In the genomic region with DNA sequence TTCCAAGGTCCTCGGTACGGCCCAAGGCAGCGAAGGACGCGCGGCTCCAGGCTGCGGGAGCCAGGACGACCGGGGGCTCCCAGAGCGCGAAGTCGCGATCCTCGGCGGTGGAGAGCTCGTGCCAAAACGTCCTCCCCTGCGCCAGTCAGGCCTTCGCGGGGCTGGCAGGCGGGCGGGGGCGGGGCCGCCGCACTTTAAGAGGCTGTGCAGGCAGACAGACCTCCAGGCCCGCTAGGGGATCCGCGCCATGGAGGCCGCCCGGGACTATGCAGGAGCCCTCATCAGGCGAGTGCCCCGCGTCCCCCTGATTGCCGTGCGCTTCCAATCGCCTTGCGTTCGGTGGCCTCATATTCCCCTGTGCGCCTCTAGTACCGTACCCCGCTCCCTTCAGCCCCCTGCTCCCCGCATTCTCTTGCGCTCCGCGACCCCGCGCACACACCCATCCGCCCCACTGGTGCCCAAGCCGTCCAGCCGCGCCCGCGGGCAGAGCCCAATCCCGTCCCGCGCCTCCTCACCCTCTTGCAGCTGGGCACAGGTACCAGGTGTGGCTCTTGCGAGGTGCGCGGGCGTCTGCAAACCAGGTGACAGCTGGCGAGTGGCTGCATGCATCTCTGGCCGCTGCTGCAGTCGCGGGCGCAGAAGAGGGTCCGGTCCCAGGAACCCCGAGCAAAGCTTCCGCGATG, we compare ENCODE assay signal across 8 cellular contexts. TPM values are rescaled to one million over a fixed set of nuclear protein-coding genes. Genes with fewer than 3 reads are reported as not detected.
DNase-seq lines count a peak whose midpoint lies in the region; ATAC-seq and TF ChIP-seq lines count a peak whose summit lies in the region.

A gene with protein sequence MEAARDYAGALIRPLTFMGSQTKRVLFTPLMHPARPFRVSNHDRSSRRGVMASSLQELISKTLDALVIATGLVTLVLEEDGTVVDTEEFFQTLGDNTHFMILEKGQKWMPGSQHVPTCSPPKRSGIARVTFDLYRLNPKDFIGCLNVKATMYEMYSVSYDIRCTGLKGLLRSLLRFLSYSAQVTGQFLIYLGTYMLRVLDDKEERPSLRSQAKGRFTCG (plus strand): TSS at position 225 of the 683 bp plus-strand sequence. CDS start 23 bp downstream, at position 248.

- peak within 1 kb of the TSS; percentile 32 for H2AK5ac ChIP-seq in neuronal stem cell (ENCODE audit: low read depth, low read length)

- peak within 1 kb of the TSS; percentile 80 for H3K27ac ChIP-seq in PC-3 (ENCODE audit: low read length)
- no peak within 1 kb of the TSS for H3K27ac ChIP-seq in neuronal stem cell (replicated peaks; ENCODE audit: low read length)

- peaks cover 6% of the 10 kb centered on the region for H3K9me3 Mint-ChIP-seq in glutamatergic neuron (ENCODE audit: unreplicated experiment)
- H3K9me3 Mint-ChIP-seq in activated CD4-positive, alpha-beta memory T cell treated with anti-CD3 and anti-CD28 coated beads, Interleukin-2, amount 10 ng/mL, durations not matched to agents 7 days and 5 days, result no peaks in the 10 kb centered on the region

- peaks cover 35% of the 10 kb centered on the region for H3K27me3 Mint-ChIP-seq in glutamatergic neuron (ENCODE audit: unreplicated experiment)
- peaks cover 64% of the 10 kb centered on the region for H3K27me3 Mint-ChIP-seq in activated CD4-positive, alpha-beta memory T cell treated with anti-CD3 and anti-CD28 coated beads, Interleukin-2, amount 10 ng/mL, durations not matched to agents 7 days and 5 days

- H2BK5ac ChIP-seq in neuronal stem cell (ENCODE audit: low read length), result peak within 1 kb of the TSS; percentile 88

- H3K4ac ChIP-seq in neuronal stem cell (ENCODE audit: low read length), result no peak within 1 kb of the TSS

- no peak within 1 kb of the TSS for H2BK15ac ChIP-seq in neuronal stem cell (ENCODE audit: low read length)

- H3K9me2 ChIP-seq in PC-3 (replicated peaks; ENCODE audit: low read length), result no peaks in the 10 kb centered on the region

- no peak for ATAC-seq in PC-3

- TF ChIP-seq CTCF in PC-3 (conservative IDR thresholded peaks at IDR 0.05; ENCODE audit: low read depth, low read length), result no peak
- TF ChIP-seq CTCF in glutamatergic neuron (IDR thresholded peaks at IDR 0.05; ENCODE audit: partially characterized antibody, unreplicated experiment), result no peak

- no peaks in the 10 kb centered on the region for H4K20me1 ChIP-seq in PC-3 (ENCODE audit: low read length)

- intact Hi-C loops in PC-3 (cut with micrococcal nuclease), result no loop called here

- no CpG with 5 or more reads among the region's 69 CpGs for WGBS in neuronal stem cell (ENCODE audit: extremely low coverage in 2 of 2, insufficient read length in 2 of 2, insufficient replicate concordance in 1 of 2), 2 donors

- DNase-seq in AG20443 (ENCODE audit: low spot score), result peak; percentile 61
- no peak for DNase-seq in PC-3
- peak; percentile 75 for DNase-seq in glutamatergic neuron
- peak; percentile 59 for DNase-seq in neuronal stem cell (ENCODE audit: low spot score)
- no peak for DNase-seq in stimulated activated naive CD4-positive, alpha-beta T cell treated with Interleukin-2 at 50 U/mL for 16 hours (lab: John Stamatoyannopoulos, UW)
- no peak for DNase-seq in stimulated activated CD4-positive, alpha-beta T cell treated with anti-CD3 and anti-CD28 coated beads, Interleukin-4, amount 100 ng/mL, for 4 hours
- DNase-seq in effector CD8-positive, alpha-beta T cell (lab: John Stamatoyannopoulos, UW), result no peak
- no peak for DNase-seq in activated CD4-positive, alpha-beta memory T cell treated with anti-CD3 and anti-CD28 coated beads, Interleukin-2, amount 10 ng/mL, durations not matched to agents 7 days and 5 days

- H3K27ac Mint-ChIP-seq in glutamatergic neuron (ENCODE audit: unreplicated experiment), result no peak within 1 kb of the TSS
- no peak within 1 kb of the TSS for H3K27ac Mint-ChIP-seq in activated CD4-positive, alpha-beta memory T cell treated with anti-CD3 and anti-CD28 coated beads, Interleukin-2, amount 10 ng/mL, durations not matched to agents 7 days and 5 days

- H2BK12ac ChIP-seq in neuronal stem cell (ENCODE audit: low read length), result no peak within 1 kb of the TSS

- no TSS peak for BruUV-seq in PC-3 (replicated peaks; lab: Mats Ljungman, UMichigan)

- peak within 1 kb of the TSS; percentile 35 for H3K18ac ChIP-seq in neuronal stem cell (ENCODE audit: low read length)

- H3K4me3 Mint-ChIP-seq in glutamatergic neuron (ENCODE audit: unreplicated experiment), result peak within 1 kb of the TSS; percentile 86
- H3K4me3 Mint-ChIP-seq in activated CD4-positive, alpha-beta memory T cell treated with anti-CD3 and anti-CD28 coated beads, Interleukin-2, amount 10 ng/mL, durations not matched to agents 7 days and 5 days, result no peak within 1 kb of the TSS

- CTCF ChIA-PET in PC-3 (lab: Charles Lee), result no interaction called here
- CTCF ChIA-PET in activated CD4-positive, alpha-beta memory T cell treated with anti-CD3 and anti-CD28 coated beads, Interleukin-2, amount 10 ng/mL, durations not matched to agents 7 days and 5 days (lab: Charles Lee), result no interaction called here

- peaks cover 31% of the 10 kb centered on the region for H3K4me1 ChIP-seq in PC-3 (ENCODE audit: insufficient read depth, low read length)
- H3K4me1 ChIP-seq in neuronal stem cell (ENCODE audit: control insufficient read depth in 2 of 2, insufficient read depth in 1 of 2, low read depth in 1 of 2, low read length in 2 of 2), result peaks cover 4 to 11% of the 10 kb centered on the region in 2 donors

- no peak within 1 kb of the TSS for H4K91ac ChIP-seq in neuronal stem cell (ENCODE audit: low read depth, low read length, poor library complexity)

- H3K4me2 ChIP-seq in PC-3 (ENCODE audit: low read length), result peak within 1 kb of the TSS; percentile 60
- H3K4me2 ChIP-seq in neuronal stem cell (ENCODE audit: insufficient read depth, low read length, poor library complexity, severe bottlenecking), result peak within 1 kb of the TSS; percentile 95

- no peaks in the 10 kb centered on the region for H3K79me2 ChIP-seq in PC-3 (ENCODE audit: low read length)

- peak within 1 kb of the TSS; percentile 23 for H3K14ac ChIP-seq in neuronal stem cell (ENCODE audit: low read length)

- no peak within 1 kb of the TSS for H2BK120ac ChIP-seq in neuronal stem cell (ENCODE audit: low read depth, low read length)

- H3F3A ChIP-seq in PC-3 (ENCODE audit: low read length, unreplicated experiment), result peaks cover 5% of the 10 kb centered on the region

- H3K9ac ChIP-seq in PC-3 (ENCODE audit: low read length) (peak within 1 kb of the TSS; percentile 60), neuronal stem cell (ENCODE audit: low read depth, low read length, poor library complexity) (peak within 1 kb of the TSS; percentile 70)

- peak within 1 kb of the TSS; percentile 75 for H3K23ac ChIP-seq in neuronal stem cell (ENCODE audit: low read depth, low read length, poor library complexity)

- H3K4me1 Mint-ChIP-seq in glutamatergic neuron (ENCODE audit: low read depth, unreplicated experiment), result peaks cover 11% of the 10 kb centered on the region
- H3K4me1 Mint-ChIP-seq in activated CD4-positive, alpha-beta memory T cell treated with anti-CD3 and anti-CD28 coated beads, Interleukin-2, amount 10 ng/mL, durations not matched to agents 7 days and 5 days, result no peaks in the 10 kb centered on the region

- peaks cover 5% of the 10 kb centered on the region for H3K36me3 Mint-ChIP-seq in glutamatergic neuron (ENCODE audit: unreplicated experiment)
- no peaks in the 10 kb centered on the region for H3K36me3 Mint-ChIP-seq in activated CD4-positive, alpha-beta memory T cell treated with anti-CD3 and anti-CD28 coated beads, Interleukin-2, amount 10 ng/mL, durations not matched to agents 7 days and 5 days (ENCODE audit: low read depth)

- POLR2A ChIA-PET in PC-3 (lab: Charles Lee; ENCODE audit: unreplicated experiment), result no interaction called here
- POLR2A ChIA-PET in activated CD4-positive, alpha-beta memory T cell treated with anti-CD3 and anti-CD28 coated beads, Interleukin-2, amount 10 ng/mL, durations not matched to agents 7 days and 5 days (lab: Charles Lee), result no interaction called here

- H3K27me3 ChIP-seq in PC-3 (ENCODE audit: low read length) (no peaks in the 10 kb centered on the region), neuronal stem cell (ENCODE audit: control insufficient read depth in 3 of 3, insufficient read depth in 3 of 3, low read depth in 1 of 3, low read length in 3 of 3) (peaks cover 16 to 87% (median 57%) of the 10 kb centered on the region in 3 experiments)

- H3K9me3 ChIP-seq in PC-3 (ENCODE audit: low read length) (no peaks in the 10 kb centered on the region), neuronal stem cell (replicated peaks in 1 of 2; ENCODE audit: control insufficient read depth in 2 of 2, insufficient read depth in 1 of 2, low read depth in 1 of 2, low read length in 2 of 2) (peaks cover 0 to 1% of the 10 kb centered on the region in 2 donors)

- H2AFZ ChIP-seq in PC-3 (ENCODE audit: low read length) (peak within 1 kb of the TSS; percentile 62), neuronal stem cell (ENCODE audit: low read length) (peak within 1 kb of the TSS; percentile 79)

- H3K36me3 ChIP-seq in PC-3 (ENCODE audit: low read depth, low read length), result no peaks in the 10 kb centered on the region
- no peaks in the 10 kb centered on the region for H3K36me3 ChIP-seq in neuronal stem cell (replicated peaks in 1 of 2; ENCODE audit: control insufficient read depth in 2 of 2, insufficient read depth in 2 of 2, low read length in 2 of 2)

- H4K8ac ChIP-seq in neuronal stem cell (ENCODE audit: low read depth, low read length), result no peak within 1 kb of the TSS

- H3K79me1 ChIP-seq in neuronal stem cell (ENCODE audit: low read depth, low read length), result no peaks in the 10 kb centered on the region

- H3K4me3 ChIP-seq in PC-3 (ENCODE audit: low read length) (no peak within 1 kb of the TSS), neuronal stem cell (ENCODE audit: low read length in 2 of 2) (peak within 1 kb of the TSS; percentile 8 to 75)

RNA-seq across cellular contexts. Expression of the gene that starts here (rescaled TPM):
- total RNA-seq in PC-3 (2014; rRNA removed) (not detected in 2 replicates), glutamatergic neuron (ENCODE audit: unreplicated experiment) (not detected)
- not detected for polyA plus RNA-seq in neuronal stem cell (2013, experiment 1 of 2)
- not detected for polyA plus RNA-seq in neuronal stem cell (2013, experiment 2 of 2)
- total RNA-seq in activated CD4-positive, alpha-beta memory T cell treated with anti-CD3 and anti-CD28 coated beads, Interleukin-2, amount 10 ng/mL, durations not matched to agents 7 days and 5 days, result not detected

Comparison
In these comparisons a context has a peak if more than half of its experiments do, and no peak if none do; other contexts are left out.
1. Peak in DNase-seq in glutamatergic neuron; RNA of the gene not detected or under 1 TPM.
2. DNase-seq: peak in AG20443 (single experiment) and neuronal stem cell (single experiment); none in PC-3 (single experiment), stimulated activated naive CD4-positive, alpha-beta T cell treated with Interleukin-2 at 50 U/mL for 16 hours (single experiment), stimulated activated CD4-positive, alpha-beta T cell treated with anti-CD3 and anti-CD28 coated beads, Interleukin-4, amount 100 ng/mL, for 4 hours (0 of 2), effector CD8-positive, alpha-beta T cell (single experiment) and activated CD4-positive, alpha-beta memory T cell treated with anti-CD3 and anti-CD28 coated beads, Interleukin-2, amount 10 ng/mL, durations not matched to agents 7 days and 5 days (single experiment).